Comparison of ENCODE assay signal across 7 cellular contexts in the genomic region with DNA sequence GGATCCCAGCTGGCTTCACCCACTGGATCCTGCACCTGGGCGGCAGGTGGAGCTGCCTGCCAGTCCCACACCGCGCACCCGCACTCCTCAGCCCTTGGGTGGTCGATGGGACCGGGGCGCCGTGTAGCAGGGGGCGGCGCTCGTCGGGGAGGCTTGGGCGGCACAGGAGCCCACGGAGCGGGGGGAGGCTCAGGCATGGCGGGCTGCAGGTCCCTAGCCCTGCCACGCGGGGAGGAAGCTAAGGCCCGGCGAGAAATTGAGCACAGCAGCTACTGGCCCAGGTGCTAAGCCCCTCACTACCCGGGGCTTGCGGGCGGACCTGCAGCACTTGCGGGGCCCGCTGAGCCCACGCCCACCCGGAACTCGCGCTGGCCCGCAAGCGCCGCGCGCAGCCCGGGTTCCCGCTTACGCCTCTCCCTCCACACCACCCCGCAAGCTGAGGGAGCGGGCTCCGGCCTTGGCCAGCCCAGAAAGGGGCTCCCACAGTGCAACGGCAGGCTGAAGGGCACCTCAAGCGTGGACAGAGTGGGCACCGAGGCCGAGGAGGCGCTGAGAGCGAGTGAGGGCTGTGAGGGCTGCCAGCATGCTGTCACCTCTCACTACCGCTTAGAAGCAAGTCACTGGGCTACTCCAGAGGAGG. TPM values are rescaled to one million over a fixed set of nuclear protein-coding genes. Genes with fewer than 3 reads are reported as not detected.
"Had no signal": no experiment of that assay in that cellular context is flagged by ENCODE, and none has a peak within 500 bp of the region (broad histone marks: within the 10 kb centered on the region; RNA-seq: fewer than 3 reads in every experiment).

No MANE protein-coding gene starts in this region.

RNA-seq across cellular contexts. Expression of a gene that starts 18.0 kb away (rescaled TPM):
- total RNA-seq: PC-3, PC-9, RPMI7951, SJCRH30, SJSA1, SK-MEL-5 had no signal
- polyA plus RNA-seq: SK-N-SH had no signal
